In genomic region chr14:22509036-22509709, GRCh38 we compare ENCODE assay signal across 11 cellular contexts.
A peak's percentile ranks its signal among the peaks of the same experiment; 100 is the strongest.
DNase-seq lines count a peak whose midpoint lies in the region; ATAC-seq and TF ChIP-seq lines count a peak whose summit lies in the region.
"Had no signal": no experiment of that assay in that cellular context is flagged by ENCODE, and none has a peak within 500 bp of the region (broad histone marks: within the 10 kb centered on the region; RNA-seq: fewer than 3 reads in every experiment).

No MANE protein-coding gene starts in this region.

- peak overlapping the region; percentile 85 to 95 (median 89) for H3K4me3 Mint-ChIP-seq in CD4-positive, CD25-positive, alpha-beta regulatory T cell

- H2BK120ac ChIP-seq in mesenchymal stem cell (ENCODE audit: low read depth, low read length), result no peak overlapping the region

- no peak overlapping the region for H2BK15ac ChIP-seq in mesenchymal stem cell (ENCODE audit: low read depth, poor library complexity, severe bottlenecking)

- no peaks in the 10 kb centered on the region for H3K9me3 ChIP-seq in CD4-positive, CD25-positive, alpha-beta regulatory T cell (ENCODE audit: control insufficient read depth in 2 of 2, low read length in 2 of 2)
- H3K9me3 ChIP-seq in SU-DHL-6 (ENCODE audit: insufficient read depth, low read length) (no peaks in the 10 kb centered on the region), mesenchymal stem cell (ENCODE audit: control insufficient read depth, low read length) (no peaks in the 10 kb centered on the region)
- H3K9me3 ChIP-seq: HAP-1 had no signal

- CTCF ChIA-PET in GM10248 (lab: Yijun Ruan, JAX), result interaction anchor here (0.6 to 6.9 kb wide), 13 partner anchors 9 to 61 kb away, joined by 3 to 43 read pairs (median 10); no protein-coding TSS in a partner anchor

- H3K14ac ChIP-seq in mesenchymal stem cell (ENCODE audit: low read length in 2 of 2), result peak overlapping the region in 1 of 2 experiments; percentile 13

- H3K9me3 Mint-ChIP-seq in CD4-positive, CD25-positive, alpha-beta regulatory T cell, result no peaks in the 10 kb centered on the region

- H2AFZ ChIP-seq in SU-DHL-6 (ENCODE audit: low read depth, low read length, severe bottlenecking) (no peak overlapping the region), mesenchymal stem cell (ENCODE audit: low read depth, low read length) (no peak overlapping the region)

- peak overlapping the region; percentile 90 for H3K4me3 ChIP-seq in CD4-positive, CD25-positive, alpha-beta regulatory T cell (ENCODE audit: low read depth, low read length)
- peak overlapping the region; percentile 62; the same call in 1 of the 2 replicates for H3K4me3 ChIP-seq in GM08714 (ENCODE audit: low read length)
- H3K4me3 ChIP-seq in SU-DHL-6 (ENCODE audit: insufficient read depth, low read length, poor library complexity, severe bottlenecking), result no peak overlapping the region
- H3K4me3 ChIP-seq in mesenchymal stem cell (ENCODE audit: insufficient read depth in 1 of 2, low read depth in 1 of 2, low read length in 2 of 2), result no peak overlapping the region
- H3K4me3 ChIP-seq: HAP-1 had no signal

- no peaks in the 10 kb centered on the region for H3K79me1 ChIP-seq in mesenchymal stem cell (replicated peaks; ENCODE audit: low read length, poor library complexity, severe bottlenecking)

- peak overlapping the region in 1 of 2 experiments; percentile 7 for H2BK12ac ChIP-seq in mesenchymal stem cell (ENCODE audit: low read length in 2 of 2)

- H4K20me1 ChIP-seq in SU-DHL-6 (ENCODE audit: low read depth, low read length), result no peaks in the 10 kb centered on the region

- H2BK5ac ChIP-seq in mesenchymal stem cell (ENCODE audit: low read depth, low read length, poor library complexity, severe bottlenecking), result no peak overlapping the region

- H3K36me3 Mint-ChIP-seq in CD4-positive, CD25-positive, alpha-beta regulatory T cell, result peaks cover 76% of the 10 kb centered on the region

- TF ChIP-seq CTCF in SU-DHL-6 (IDR thresholded peaks at IDR 0.05; ENCODE audit: insufficient read depth, low read length, poor library complexity, severe bottlenecking) (no peak), GM10248 (IDR thresholded peaks at IDR 0.05; ENCODE audit: control extremely low read depth, extremely low read depth, low read depth, missing control alignments) (no peak)

- ATAC-seq in CD4-positive, CD25-positive, alpha-beta regulatory T cell (ENCODE audit: low read depth in 2 of 2), result no peak
- ATAC-seq: activated CD4-positive, CD25-positive, alpha-beta regulatory T cell treated with anti-CD3 and anti-CD28 coated beads, Interleukin-2, amount 50 U/mL, for 24 hours had no signal

- H3K36me3 ChIP-seq in CD4-positive, CD25-positive, alpha-beta regulatory T cell (ENCODE audit: control insufficient read depth, insufficient read depth, low read length), result peaks cover 45% of the 10 kb centered on the region
- H3K36me3 ChIP-seq in SU-DHL-6 (ENCODE audit: low read length), result no peaks in the 10 kb centered on the region
- no peaks in the 10 kb centered on the region for H3K36me3 ChIP-seq in mesenchymal stem cell (ENCODE audit: control insufficient read depth in 1 of 2, insufficient read depth in 2 of 2, low read depth in 1 of 2, low read length in 2 of 2)
- H3K36me3 ChIP-seq: HAP-1 had no signal

- H2AK5ac ChIP-seq in mesenchymal stem cell (ENCODE audit: low read length, severe bottlenecking), result no peak overlapping the region

- H3K79me2 ChIP-seq in SU-DHL-6 (ENCODE audit: insufficient read depth, low read length), result no peaks in the 10 kb centered on the region

- H3K27me3 Mint-ChIP-seq in CD4-positive, CD25-positive, alpha-beta regulatory T cell, result no peaks in the 10 kb centered on the region

- H3K4me1 Mint-ChIP-seq in CD4-positive, CD25-positive, alpha-beta regulatory T cell, result peaks cover 26 to 84% (median 43%) of the 10 kb centered on the region in 4 donors

- H3K4me1 ChIP-seq in CD4-positive, CD25-positive, alpha-beta regulatory T cell (ENCODE audit: control insufficient read depth, insufficient read depth, low read length, poor library complexity, severe bottlenecking), result peaks cover 87% of the 10 kb centered on the region
- no peaks in the 10 kb centered on the region for H3K4me1 ChIP-seq in mesenchymal stem cell (ENCODE audit: control insufficient read depth, insufficient read depth, low read depth, low read length)
- H3K4me1 ChIP-seq: HAP-1 had no signal

- DNase-seq in CD4-positive, CD25-positive, alpha-beta regulatory T cell, result no peak
- DNase-seq in mesenchymal stem cell (no peak), GM10248 (ENCODE audit: extremely low spot score) (no peak), NCI-H2107 (lab: John Stamatoyannopoulos, UW) (no peak)
- DNase-seq in stimulated activated CD4-positive, alpha-beta T cell treated with anti-CD3 and anti-CD28 coated beads, Interleukin-12 subunit alpha, Interleukin-12 subunit beta, amount 100 ng/mL, for 4 hours, result no peak
- DNase-seq: NCI-H1105 treated with DMSO at 0.1 percent for 48 hours, NCI-H524 treated with DMSO at 0.1 percent for 48 hours had no signal

- H3K18ac ChIP-seq in mesenchymal stem cell (ENCODE audit: low read depth in 1 of 2, low read length in 2 of 2), result peak overlapping the region in 1 of 2 experiments; percentile 54

- H3K4ac ChIP-seq in mesenchymal stem cell (ENCODE audit: low read depth in 1 of 2, low read length in 2 of 2), result no peak overlapping the region

- H3K9ac ChIP-seq in SU-DHL-6 (ENCODE audit: low read length) (peak overlapping the region; percentile 38), mesenchymal stem cell (ENCODE audit: low read length) (no peak overlapping the region)

- peak overlapping the region; percentile 1 for H4K91ac ChIP-seq in mesenchymal stem cell (ENCODE audit: low read length)

- peak overlapping the region; percentile 39 for H3K4me2 ChIP-seq in SU-DHL-6 (ENCODE audit: low read depth, low read length, poor library complexity, severe bottlenecking)
- H3K4me2 ChIP-seq in mesenchymal stem cell (ENCODE audit: low read length, poor library complexity, severe bottlenecking), result no peak overlapping the region

- POLR2A ChIA-PET in GM10248 (lab: Yijun Ruan, JAX), result interaction anchor here (0.6 to 3.2 kb wide), 9 partner anchors 11 to 573 kb away, joined by 3 to 19 read pairs (median 4); no protein-coding TSS in a partner anchor

- H3K27ac Mint-ChIP-seq in CD4-positive, CD25-positive, alpha-beta regulatory T cell, result peak overlapping the region; percentile 96 to 100 (median 99)

- no peak overlapping the region for H4K8ac ChIP-seq in mesenchymal stem cell (ENCODE audit: low read length)

- no peaks in the 10 kb centered on the region for H3K9me2 ChIP-seq in SU-DHL-6 (replicated peaks; ENCODE audit: insufficient read depth, low read length)

- no peaks in the 10 kb centered on the region for H3K27me3 ChIP-seq in CD4-positive, CD25-positive, alpha-beta regulatory T cell (ENCODE audit: control insufficient read depth, insufficient read depth, low read length)
- no peaks in the 10 kb centered on the region for H3K27me3 ChIP-seq in SU-DHL-6 (ENCODE audit: low read length)
- peaks cover 0 to 24% of the 10 kb centered on the region in 2 experiments for H3K27me3 ChIP-seq in mesenchymal stem cell (ENCODE audit: control insufficient read depth in 1 of 2, insufficient read depth in 1 of 2, low read length in 2 of 2)

- H3K27ac ChIP-seq in CD4-positive, CD25-positive, alpha-beta regulatory T cell (ENCODE audit: insufficient read depth, low read length, poor library complexity, severe bottlenecking), result peak overlapping the region; percentile 99
- H3K27ac ChIP-seq in SU-DHL-6 (ENCODE audit: low read depth, low read length) (peak overlapping the region; percentile 82), mesenchymal stem cell (ENCODE audit: low read length, poor library complexity, severe bottlenecking) (no peak overlapping the region)

- WGBS in mesenchymal stem cell, result 87% methylated on average over 7 of the region's 7 CpGs

- H3F3A ChIP-seq in SU-DHL-6 (ENCODE audit: insufficient read depth), result peaks cover 23% of the 10 kb centered on the region; the same call in 1 of the 2 replicates

- H3K23ac ChIP-seq in mesenchymal stem cell (ENCODE audit: low read length in 2 of 2), result no peak overlapping the region

Comparison
In these comparisons a context has a peak if more than half of its experiments do, and no peak if none do; other contexts are left out.
1. H3K4me3 ChIP-seq: peak in CD4-positive, CD25-positive, alpha-beta regulatory T cell (single experiment) and GM08714 (single experiment); none in SU-DHL-6 (single experiment) and mesenchymal stem cell (0 of 2).